16 cellular contexts compared by ENCODE assay signal in genomic region chr7:28364082-28364481, GRCh38. TPM values are rescaled to one million over a fixed set of nuclear protein-coding genes. Genes with fewer than 3 reads are reported as not detected.
DNase-seq lines count a peak whose midpoint lies in the region; ATAC-seq, FAIRE-seq and TF ChIP-seq lines count a peak whose summit lies in the region.
"Had no signal": no experiment of that assay in that cellular context is flagged by ENCODE, and none has a peak within 500 bp of the region (broad histone marks: within the 10 kb centered on the region; RNA-seq: fewer than 3 reads in every experiment).

No MANE protein-coding gene starts in this region.

- H3K36me3 ChIP-seq in A673 (ENCODE audit: insufficient read depth, low read length, poor library complexity, severe bottlenecking), result no peaks in the 10 kb centered on the region
- H3K36me3 ChIP-seq: BLaER1 treated with 17β-estradiol and CSF1 and Interleukin-3, amounts not matched to agents 10 nM and 100 nM; vagina had no signal

- H3K4me3 Mint-ChIP-seq in activated naive CD8-positive, alpha-beta T cell treated with anti-CD3 and anti-CD28 coated beads for 36 hours, result no peak overlapping the region
- H3K4me3 Mint-ChIP-seq: activated T-cell treated with anti-CD3 and anti-CD28 coated beads, Interleukin-2, amount 50 U/mL, for 72 hours had no signal

- peaks cover 4% of the 10 kb centered on the region for H3K27me3 Mint-ChIP-seq in activated naive CD8-positive, alpha-beta T cell treated with anti-CD3 and anti-CD28 coated beads for 36 hours

- CTCF ChIA-PET in A673 (lab: Charles Lee), result no interaction called here

- no peak for ATAC-seq in GM19328 (IDR thresholded peaks at IDR 0.05; ENCODE audit: unreplicated experiment)
- ATAC-seq: activated T-cell treated with anti-CD3 and anti-CD28 coated beads, Interleukin-2, amount 50 U/mL, for 72 hours had no signal

- H3K4me1 Mint-ChIP-seq in activated naive CD8-positive, alpha-beta T cell treated with anti-CD3 and anti-CD28 coated beads for 36 hours, result no peaks in the 10 kb centered on the region

- H3K4me3 ChIP-seq in A673 (ENCODE audit: low read depth, low read length, poor library complexity, severe bottlenecking), result no peak overlapping the region
- H3K4me3 ChIP-seq in GM12864 (ENCODE audit: low read depth, low read length), result no peak overlapping the region
- H3K4me3 ChIP-seq in fibroblast of villous mesenchyme (ENCODE audit: low read depth, low read length), result no peak overlapping the region
- H3K4me3 ChIP-seq: BLaER1 treated with 17β-estradiol and CSF1 and Interleukin-3, amounts not matched to agents 10 nM and 100 nM; vagina had no signal

- peaks cover 8% of the 10 kb centered on the region for H3K9me3 Mint-ChIP-seq in activated naive CD8-positive, alpha-beta T cell treated with anti-CD3 and anti-CD28 coated beads for 36 hours

- POLR2A ChIA-PET in A673 (lab: Charles Lee; ENCODE audit: low non-redundant PET), result no interaction called here

- intact Hi-C loops in A673 (cut with micrococcal nuclease; ENCODE audit: unreplicated experiment), result no loop called here

- no peak for DNase-seq in A673 (ENCODE audit: low spot score)
- DNase-seq in GM12864 (ENCODE audit: low read depth), result no peak
- DNase-seq in RCC 7860 (ENCODE audit: low spot score), result peak; percentile 12
- DNase-seq in fibroblast of villous mesenchyme (ENCODE audit: low read depth), result no peak
- DNase-seq in activated naive CD4-positive, alpha-beta T cell treated with Interleukin-2 at 50 U/mL for 16 hours, result no peak
- no peak for DNase-seq in activated naive CD8-positive, alpha-beta T cell treated with anti-CD3 and anti-CD28 coated beads for 36 hours
- no peak for DNase-seq in activated naive CD4-positive, alpha-beta T cell (lab: John Stamatoyannopoulos, UW)
- DNase-seq: activated CD4-positive, alpha-beta T cell treated with anti-CD3 and anti-CD28 coated beads for 1 hour; activated T-cell treated with anti-CD3 and anti-CD28 coated beads, Interleukin-2, amount 50 U/mL, for 72 hours; anterior cingulate cortex; H7; NCI-H2029 had no signal

- no peaks in the 10 kb centered on the region for H3K36me3 Mint-ChIP-seq in activated naive CD8-positive, alpha-beta T cell treated with anti-CD3 and anti-CD28 coated beads for 36 hours

- no TSS peak for BruUV-seq in A673 (replicated peaks; lab: Mats Ljungman, UMichigan)

- H3K27me3 ChIP-seq in A673 (replicated peaks; ENCODE audit: insufficient read depth, low read depth, low read length, poor library complexity), result no peaks in the 10 kb centered on the region
- H3K27me3 ChIP-seq: BLaER1 treated with 17β-estradiol and CSF1 and Interleukin-3, amounts not matched to agents 10 nM and 100 nM; vagina had no signal

- peak; percentile 30 for FAIRE-seq in RCC 7860 (lab: Jason Lieb, UNC)

- peak; percentile 34; the same call in 1 of the 2 replicates for TF ChIP-seq CTCF in A673 (conservative IDR thresholded peaks at IDR 0.05; ENCODE audit: low read depth, low read length)
- TF ChIP-seq CTCF in GM12864 (IDR thresholded peaks at IDR 0.05; ENCODE audit: low read depth, low read length, missing control alignments), result peak; percentile 35
- peak; percentile 15 for TF ChIP-seq CTCF in fibroblast of villous mesenchyme (IDR thresholded peaks at IDR 0.05; ENCODE audit: insufficient read depth, low read depth, low read length)

- H3K4me1 ChIP-seq in A673 (ENCODE audit: insufficient read depth, low read length, poor library complexity, severe bottlenecking), result no peaks in the 10 kb centered on the region
- H3K4me1 ChIP-seq: parathyroid adenoma had no signal

- H3K27ac Mint-ChIP-seq in activated naive CD8-positive, alpha-beta T cell treated with anti-CD3 and anti-CD28 coated beads for 36 hours, result no peak overlapping the region
- H3K27ac Mint-ChIP-seq: activated T-cell treated with anti-CD3 and anti-CD28 coated beads, Interleukin-2, amount 50 U/mL, for 72 hours had no signal

- no peak overlapping the region for H3K27ac ChIP-seq in A673 (ENCODE audit: low read depth, low read length, poor library complexity, severe bottlenecking)
- H3K27ac ChIP-seq: BLaER1 treated with 17β-estradiol and CSF1 and Interleukin-3, amounts not matched to agents 10 nM and 100 nM; parathyroid adenoma; vagina had no signal

- no peaks in the 10 kb centered on the region for H3K9me3 ChIP-seq in A673 (ENCODE audit: low read depth, low read length, poor library complexity, severe bottlenecking)
- H3K9me3 ChIP-seq: vagina had no signal

RNA-seq across cellular contexts. Expression of gene CREB5, which starts 48.2 kb away (rescaled TPM):
- 7.1 and 10.3 TPM in 2 replicates for total RNA-seq in A673 (2021)
- total RNA-seq in fibroblast of villous mesenchyme, result 6.0 and 9.3 TPM in 2 replicates
- 1 to 10 TPM; 2.0 to 2.4 TPM for total RNA-seq in activated naive CD8-positive, alpha-beta T cell treated with anti-CD3 and anti-CD28 coated beads for 36 hours
